In the genomic region with DNA sequence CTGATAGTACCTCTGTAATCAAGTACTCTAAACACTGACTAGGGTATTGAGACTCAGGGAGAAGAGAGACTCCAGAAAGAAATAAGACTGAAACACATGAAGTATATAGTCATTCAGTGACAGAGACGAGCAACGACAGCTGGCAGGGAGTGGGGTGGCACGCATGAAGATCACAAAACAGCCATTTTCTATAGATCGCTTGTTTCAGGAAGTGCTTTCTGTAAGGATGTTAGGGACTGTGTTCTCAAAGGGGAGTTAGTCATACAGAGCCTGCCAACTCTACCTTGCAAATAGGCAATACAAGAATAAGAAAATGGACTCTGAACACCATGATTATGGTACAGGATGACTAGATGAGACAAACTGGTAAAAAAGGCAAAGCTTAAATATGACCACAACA, we compare ENCODE assay signal across 8 cellular contexts.
DNase-seq lines count a peak whose midpoint lies in the region; ATAC-seq and TF ChIP-seq lines count a peak whose summit lies in the region.

No MANE protein-coding gene starts in this region.

- DNase-seq in activated gamma-delta T cell treated with Interleukin-2 at 50 U/mL for 16 hours (peak; percentile 7), activated gamma-delta T cell (lab: John Stamatoyannopoulos, UW) (no peak), transverse colon (no peak), A172 (ENCODE audit: low spot score) (no peak), OCI-M1 (lab: John Stamatoyannopoulos, UW) (no peak), NCI-H345 treated with DMSO at 0.1 percent for 48 hours (lab: John Stamatoyannopoulos, UW; ENCODE audit: unreplicated experiment) (no peak)
- peak; percentile 77 for DNase-seq in activated effector memory CD4-positive, alpha-beta T cell treated with anti-CD3 and anti-CD28 coated beads, Interleukin-2, amount 50 U/mL, for 16 hours

- ATAC-seq in HG03378 (IDR thresholded peaks at IDR 0.05; ENCODE audit: unreplicated experiment), result peak; percentile 98

- in situ Hi-C loops in transverse colon (cut with MboI; ENCODE audit: low pct_ligation_motif_present in 1 of 4, low pct_unique_long_range_greater_than_20kb in 1 of 4, low sequenced_read_pairs in 3 of 4), result loop anchor here (5.0 to 25.0 kb wide), 6 partner anchors 130 to 1280 kb away; partner anchors contain the start of gene TBL1XR1 (in 2 of the 4)

- no peaks in the 10 kb centered on the region for H3K27me3 ChIP-seq in transverse colon

- H3K4me3 ChIP-seq in transverse colon, result no peak overlapping the region

- 45 to 46% methylated on average over 2 to 4 of the region's 4 CpGs for WGBS in transverse colon (ENCODE audit: low coverage in 1 of 2), 2 donors

- H3K9me3 ChIP-seq in transverse colon, result no peaks in the 10 kb centered on the region

- TF ChIP-seq EP300 in transverse colon (IDR thresholded peaks at IDR 0.05; ENCODE audit: low read depth), result no peak

- intact Hi-C loops in transverse colon (cut with DNase I; ENCODE audit: low total_unique reads), result no loop called here

- no peak for TF ChIP-seq POLR2A in transverse colon (IDR thresholded peaks at IDR 0.05)

- H3K36me3 ChIP-seq in transverse colon, result no peaks in the 10 kb centered on the region

- peaks cover 0 to 40% (median 8%) of the 10 kb centered on the region in 4 donors for H3K4me1 ChIP-seq in transverse colon

- no peak for TF ChIP-seq CTCF in transverse colon (IDR thresholded peaks at IDR 0.05)

- peak overlapping the region in 3 of 4 donors; percentile 7 to 57 (median 10) for H3K27ac ChIP-seq in transverse colon

Comparison
In these comparisons a context has a peak if more than half of its experiments do, and no peak if none do; other contexts are left out.
1. DNase-seq: peak in activated gamma-delta T cell treated with Interleukin-2 at 50 U/mL for 16 hours (single experiment) and activated effector memory CD4-positive, alpha-beta T cell treated with anti-CD3 and anti-CD28 coated beads, Interleukin-2, amount 50 U/mL, for 16 hours (single experiment); none in activated gamma-delta T cell (single experiment), transverse colon (single experiment), A172 (single experiment), OCI-M1 (single experiment) and NCI-H345 treated with DMSO at 0.1 percent for 48 hours (single experiment).